In the genomic region with DNA sequence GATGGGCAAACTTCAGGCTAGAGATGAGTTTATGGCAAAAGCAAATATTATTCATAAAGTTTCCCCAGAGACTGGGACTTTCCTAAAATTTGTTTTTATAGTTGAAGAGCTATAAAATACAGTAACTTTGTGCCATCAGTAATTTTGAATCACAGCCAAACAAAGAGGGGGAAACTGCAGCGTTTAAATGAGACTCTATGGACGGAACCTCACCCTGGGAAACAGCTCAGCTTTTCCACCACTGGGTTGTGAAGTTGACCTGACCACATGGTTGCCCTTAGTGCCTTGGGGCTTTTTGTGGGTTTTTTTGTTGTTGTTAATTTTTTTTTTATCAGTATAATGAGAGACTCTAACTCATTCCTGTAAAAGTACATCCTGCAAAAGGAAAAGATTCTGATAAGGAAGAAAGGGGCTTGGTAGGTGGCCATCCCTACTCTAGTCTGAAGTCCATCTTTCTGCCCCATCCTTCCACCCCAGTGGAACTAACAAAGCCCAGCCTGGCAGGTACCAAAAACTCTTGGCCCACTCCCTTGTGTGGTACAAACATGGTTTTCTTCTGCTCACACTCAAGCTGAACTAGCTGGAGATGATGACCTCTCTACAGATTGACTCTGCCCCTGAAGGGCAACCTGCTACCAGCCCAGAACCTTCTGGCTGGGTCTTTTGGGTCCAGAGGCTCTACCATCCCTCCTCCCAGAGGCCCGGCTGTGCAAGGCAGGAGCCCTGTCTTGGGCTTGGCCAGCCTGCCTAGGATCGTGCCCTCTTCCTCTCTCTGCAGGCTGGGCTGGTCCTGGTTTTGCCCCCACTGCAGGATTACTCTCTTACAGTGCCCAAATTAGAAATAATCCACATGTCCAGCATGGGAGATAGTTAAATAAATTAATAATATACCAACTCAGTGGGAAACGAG, we compare ENCODE assay signal across 12 cellular contexts.
DNase-seq lines count a peak whose midpoint lies in the region; ATAC-seq lines count a peak whose summit lies in the region.
"Had no signal": no experiment of that assay in that cellular context is flagged by ENCODE, and none has a peak within 500 bp of the region (broad histone marks: within the 10 kb centered on the region; RNA-seq: fewer than 3 reads in every experiment).

No MANE protein-coding gene starts in this region.

- peaks cover 52% of the 10 kb centered on the region for H3K4me1 Mint-ChIP-seq in activated naive CD8-positive, alpha-beta T cell treated with anti-CD3 and anti-CD28 coated beads, Interleukin-2, amount 50 U/mL, for 24 hours

- ATAC-seq in HG02642 (IDR thresholded peaks at IDR 0.05; ENCODE audit: poor library complexity, unreplicated experiment) = peak; percentile 65
- peak; percentile 88 for ATAC-seq in activated naive CD8-positive, alpha-beta T cell treated with anti-CD3 and anti-CD28 coated beads, Interleukin-2, amount 50 U/mL, for 24 hours

- peak overlapping the region; percentile 53 for H3K4me3 Mint-ChIP-seq in activated naive CD8-positive, alpha-beta T cell treated with anti-CD3 and anti-CD28 coated beads, Interleukin-2, amount 50 U/mL, for 24 hours

- no peaks in the 10 kb centered on the region for H3K9me3 Mint-ChIP-seq in activated naive CD8-positive, alpha-beta T cell treated with anti-CD3 and anti-CD28 coated beads, Interleukin-2, amount 50 U/mL, for 24 hours

- DNase-seq in activated CD4-positive, alpha-beta T cell treated with anti-CD3 and anti-CD28 coated beads, Interleukin-2, amount 50 U/mL, for 48 hours = peak; percentile 66 to 79
- no peak for DNase-seq in activated CD4-positive, alpha-beta T cell treated with anti-CD3 and anti-CD28 coated beads, Interleukin-2, amount 50 U/mL, for 1 hour
- peak; percentile 70 for DNase-seq in activated naive CD8-positive, alpha-beta T cell treated with anti-CD3 and anti-CD28 coated beads, Interleukin-2, amount 50 U/mL, for 24 hours
- peak; percentile 49 to 62 for DNase-seq in stimulated activated CD8-positive, alpha-beta memory T cell treated with anti-CD3 and anti-CD28 coated beads, Interleukin-15, amount 100 ng/mL, for 48 hours (ENCODE audit: low read depth in 2 of 2)
- no peak for DNase-seq in GDM1 (lab: John Stamatoyannopoulos, UW)
- DNase-seq in NCI-H446 treated with DMSO at 0.1 percent for 48 hours (lab: John Stamatoyannopoulos, UW) = no peak
- DNase-seq in activated CD4-positive, CD25-positive, alpha-beta regulatory T cell (lab: John Stamatoyannopoulos, UW) = no peak
- DNase-seq: hypothalamus, NCI-H146, NCI-H82, ovary had no signal

- H3K27me3 Mint-ChIP-seq in activated naive CD8-positive, alpha-beta T cell treated with anti-CD3 and anti-CD28 coated beads, Interleukin-2, amount 50 U/mL, for 24 hours = no peaks in the 10 kb centered on the region

- H3K27ac Mint-ChIP-seq in activated naive CD8-positive, alpha-beta T cell treated with anti-CD3 and anti-CD28 coated beads, Interleukin-2, amount 50 U/mL, for 24 hours = peak overlapping the region; percentile 95

- H3K36me3 Mint-ChIP-seq in activated naive CD8-positive, alpha-beta T cell treated with anti-CD3 and anti-CD28 coated beads, Interleukin-2, amount 50 U/mL, for 24 hours (ENCODE audit: low read depth) = peaks cover 36% of the 10 kb centered on the region

Comparison
In these comparisons a context has a peak if more than half of its experiments do, and no peak if none do; other contexts are left out.
1. DNase-seq: peak in activated CD4-positive, alpha-beta T cell treated with anti-CD3 and anti-CD28 coated beads, Interleukin-2, amount 50 U/mL, for 48 hours (2 of 2), activated naive CD8-positive, alpha-beta T cell treated with anti-CD3 and anti-CD28 coated beads, Interleukin-2, amount 50 U/mL, for 24 hours (single experiment) and stimulated activated CD8-positive, alpha-beta memory T cell treated with anti-CD3 and anti-CD28 coated beads, Interleukin-15, amount 100 ng/mL, for 48 hours (2 of 2); none in activated CD4-positive, alpha-beta T cell treated with anti-CD3 and anti-CD28 coated beads, Interleukin-2, amount 50 U/mL, for 1 hour (single experiment), GDM1 (single experiment), NCI-H446 treated with DMSO at 0.1 percent for 48 hours (single experiment) and activated CD4-positive, CD25-positive, alpha-beta regulatory T cell (0 of 4).